ENCODE assay signal across 22 cellular contexts in the genomic region with DNA sequence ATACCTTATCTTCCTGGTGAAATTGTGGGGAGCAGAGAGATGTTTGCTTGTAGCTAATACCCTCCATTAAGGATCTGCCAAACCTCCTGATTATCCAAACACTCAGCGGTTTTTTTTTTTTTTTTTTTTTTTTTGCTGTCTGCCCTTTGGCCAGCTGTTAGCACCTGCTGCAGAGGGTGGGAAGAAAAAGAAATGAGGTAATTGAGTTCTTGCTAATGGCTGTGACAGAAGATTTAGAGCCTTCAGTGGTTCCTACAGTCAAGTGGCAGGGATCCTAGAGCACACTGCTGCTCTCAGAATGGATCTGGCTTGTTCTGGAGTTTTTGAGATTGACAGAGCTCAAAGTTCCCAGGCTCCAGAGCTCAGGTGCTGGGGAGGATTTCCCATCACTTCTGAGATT.
DNase-seq lines count a peak whose midpoint lies in the region; ATAC-seq lines count a peak whose summit lies in the region.
"Had no signal": no experiment of that assay in that cellular context is flagged by ENCODE, and none has a peak within 500 bp of the region (broad histone marks: within the 10 kb centered on the region; RNA-seq: fewer than 3 reads in every experiment).

No MANE protein-coding gene starts in this region.

- DNase-seq in NCI-H748 (lab: John Stamatoyannopoulos, UW; ENCODE audit: unreplicated experiment): peak; percentile 54
- no peak for DNase-seq in NCI-H748 treated with DMSO at 0.1 percent for 48 hours (lab: John Stamatoyannopoulos, UW)
- peak; percentile 11 for DNase-seq in NCI-H1417 treated with DMSO at 0.1 percent for 48 hours (lab: John Stamatoyannopoulos, UW)
- DNase-seq in NCI-H2227 treated with DMSO at 0.1 percent for 48 hours (lab: John Stamatoyannopoulos, UW): peak; percentile 28
- peak; percentile 76 for DNase-seq in myocyte (ENCODE audit: low read depth)
- DNase-seq in stimulated activated CD4-positive, alpha-beta T cell treated with anti-CD3 and anti-CD28 coated beads, Interleukin-4, amount 100 ng/mL, for 24 hours: no peak
- no peak for DNase-seq in cerebellar nuclear complex (lab: John Stamatoyannopoulos, UW)
- DNase-seq: activated CD4-positive, alpha-beta memory T cell treated with anti-CD3 and anti-CD28 coated beads for 36 hours; activated gamma-delta T cell treated with Interleukin-2 at 50 U/mL for 16 hours; activated T-cell treated with anti-CD3 and anti-CD28 coated beads for 4 hours; C1 segment of cervical spinal cord; endodermal cell; GOT3; midbrain; NCI-H526 treated with DMSO at 0.1 percent for 48 hours; nephron progenitor cell; PC-3; T-helper 2 cell; WERI-Rb-1 had no signal

- no peak for ATAC-seq in GM21381 (IDR thresholded peaks at IDR 0.05; ENCODE audit: unreplicated experiment)
- ATAC-seq: PC-3; sciatic nerve; stimulated activated memory B cell treated with anti-CD40 and anti-IgM and Interleukin-4, amounts not matched to agents 10 μg/mL and 1 μg/mL and 100 μg/mL, for 72 hours had no signal

Comparison
In these comparisons a context has a peak if more than half of its experiments do, and no peak if none do; other contexts are left out.
1. DNase-seq: peak in NCI-H748 (single experiment), NCI-H1417 treated with DMSO at 0.1 percent for 48 hours (single experiment), NCI-H2227 treated with DMSO at 0.1 percent for 48 hours (single experiment) and myocyte (single experiment); none in NCI-H748 treated with DMSO at 0.1 percent for 48 hours (single experiment), stimulated activated CD4-positive, alpha-beta T cell treated with anti-CD3 and anti-CD28 coated beads, Interleukin-4, amount 100 ng/mL, for 24 hours (single experiment) and cerebellar nuclear complex (0 of 2).